Comparison of ENCODE assay signal across 10 cellular contexts in genomic region chr10:63523015-63523414, GRCh38. TPM values are rescaled to one million over a fixed set of nuclear protein-coding genes. Genes with fewer than 3 reads are reported as not detected.
DNase-seq lines count a peak whose midpoint lies in the region; ATAC-seq and TF ChIP-seq lines count a peak whose summit lies in the region.
"Had no signal": no experiment of that assay in that cellular context is flagged by ENCODE, and none has a peak within 500 bp of the region (broad histone marks: within the 10 kb centered on the region; RNA-seq: fewer than 3 reads in every experiment).

No MANE protein-coding gene starts in this region.

- no peaks in the 10 kb centered on the region for H3K36me3 ChIP-seq in colonic mucosa

- CTCF ChIA-PET in AG04450 (lab: Charles Lee): interaction anchor here (0.7 to 1.9 kb wide), 4 partner anchors 18 to 356 kb away, joined by 3 to 9 read pairs (median 4); no protein-coding TSS in a partner anchor

- DNase-seq in AG04450 (ENCODE audit: low read depth, low spot score) (no peak), LNCaP clone FGC (ENCODE audit: low read depth) (no peak), colonic mucosa (no peak), cortex of kidney (lab: John Stamatoyannopoulos, UW) (no peak)
- DNase-seq: activated B cell treated with CpG ODN at 0.5 μM for 24 hours, foreskin melanocyte had no signal

- no peaks in the 10 kb centered on the region for H3K27me3 ChIP-seq in AG04450 (ENCODE audit: control insufficient read depth, insufficient read depth, low read length)
- H3K27me3 ChIP-seq in colonic mucosa: no peaks in the 10 kb centered on the region

- peaks cover 11% of the 10 kb centered on the region for H3K9me3 Mint-ChIP-seq in nephron
- H3K9me3 Mint-ChIP-seq: activated B cell treated with CpG ODN at 0.5 μM for 24 hours had no signal

- H3K4me1 ChIP-seq in colonic mucosa: no peaks in the 10 kb centered on the region

- H3K27ac ChIP-seq in AG04450 (ENCODE audit: low read depth, low read length) (no peak overlapping the region), colonic mucosa (peak overlapping the region; percentile 28)

- H3K9ac ChIP-seq in colonic mucosa (ENCODE audit: low read depth in 2 of 2, low read length in 2 of 2): peak overlapping the region in 1 of 2 donors; percentile 91

- H3K4me3 ChIP-seq in AG04450 (ENCODE audit: low read depth, low read length): peak overlapping the region; percentile 27; the same call in 1 of the 2 replicates
- H3K4me3 ChIP-seq in LNCaP clone FGC (ENCODE audit: low read depth, low read length): peak overlapping the region; percentile 85
- H3K4me3 ChIP-seq in colonic mucosa: no peak overlapping the region

- ATAC-seq in HG02623 (IDR thresholded peaks at IDR 0.05; ENCODE audit: unreplicated experiment) (no peak), GM21515 (IDR thresholded peaks at IDR 0.05; ENCODE audit: unreplicated experiment) (no peak), GM21390 (IDR thresholded peaks at IDR 0.05; ENCODE audit: unreplicated experiment) (no peak)

- POLR2A ChIA-PET in AG04450 (lab: Yijun Ruan, JAX): interaction anchor here (0.7 kb wide), 1 partner anchor 310 kb away, joined by 4 read pairs; no protein-coding TSS in a partner anchor

- intact Hi-C loops in colonic mucosa (cut with DNase I): loop anchor here (5.0 kb wide), 2 partner anchors 56 to 104 kb away; partner anchors contain the start of gene JMJD1C

- H3K27me3 Mint-ChIP-seq in nephron (ENCODE audit: low read depth): no peaks in the 10 kb centered on the region
- H3K27me3 Mint-ChIP-seq: activated B cell treated with CpG ODN at 0.5 μM for 24 hours had no signal

- H3K27ac Mint-ChIP-seq in nephron: peak overlapping the region; percentile 94 to 99 (median 94)

- TF ChIP-seq CTCF in AG04450 (IDR thresholded peaks at IDR 0.05; ENCODE audit: low read depth, low read length) (no peak), LNCaP clone FGC (IDR thresholded peaks at IDR 0.05; ENCODE audit: control insufficient read depth, extremely low read depth, insufficient read depth) (no peak), colonic mucosa (IDR thresholded peaks at IDR 0.05) (no peak), nephron (IDR thresholded peaks at IDR 0.05; ENCODE audit: unreplicated experiment in 3 of 3) (no peak)

- H3K9me3 ChIP-seq in AG04450 (ENCODE audit: control insufficient read depth, insufficient read depth, low read length): peaks cover 6% of the 10 kb centered on the region
- no peaks in the 10 kb centered on the region for H3K9me3 ChIP-seq in colonic mucosa

- peak overlapping the region; percentile 85 to 88 (median 88) for H3K4me3 Mint-ChIP-seq in nephron

- peaks cover 40% of the 10 kb centered on the region for H3K4me1 Mint-ChIP-seq in nephron

- H3K36me3 Mint-ChIP-seq in nephron (ENCODE audit: low read depth): peaks cover 29% of the 10 kb centered on the region

RNA-seq across cellular contexts. Expression of gene REEP3, which starts 1.8 kb away (rescaled TPM):
- 26.6 and 36.5 TPM in 2 replicates for polyA plus RNA-seq in AG04450 (2011; rRNA removed)
- polyA minus RNA-seq in AG04450 (2011; rRNA and poly(A)+ RNA removed): 11.9 and 21.2 TPM in 2 replicates
- total RNA-seq in colonic mucosa: 10 to 100 TPM; 33.1 to 66.0 TPM

RNA-seq across cellular contexts. Expression of gene JMJD1C, which starts 57.2 kb away (rescaled TPM):
- 36.8 and 45.0 TPM in 2 replicates for polyA plus RNA-seq in AG04450 (2011; rRNA removed)
- 55.3 and 87.4 TPM in 2 replicates for polyA minus RNA-seq in AG04450 (2011; rRNA and poly(A)+ RNA removed)
- total RNA-seq in colonic mucosa: 10 to 100 TPM; 37.7 to 72.2 TPM
